1 cellular context compared by ENCODE assay signal in the genomic region with DNA sequence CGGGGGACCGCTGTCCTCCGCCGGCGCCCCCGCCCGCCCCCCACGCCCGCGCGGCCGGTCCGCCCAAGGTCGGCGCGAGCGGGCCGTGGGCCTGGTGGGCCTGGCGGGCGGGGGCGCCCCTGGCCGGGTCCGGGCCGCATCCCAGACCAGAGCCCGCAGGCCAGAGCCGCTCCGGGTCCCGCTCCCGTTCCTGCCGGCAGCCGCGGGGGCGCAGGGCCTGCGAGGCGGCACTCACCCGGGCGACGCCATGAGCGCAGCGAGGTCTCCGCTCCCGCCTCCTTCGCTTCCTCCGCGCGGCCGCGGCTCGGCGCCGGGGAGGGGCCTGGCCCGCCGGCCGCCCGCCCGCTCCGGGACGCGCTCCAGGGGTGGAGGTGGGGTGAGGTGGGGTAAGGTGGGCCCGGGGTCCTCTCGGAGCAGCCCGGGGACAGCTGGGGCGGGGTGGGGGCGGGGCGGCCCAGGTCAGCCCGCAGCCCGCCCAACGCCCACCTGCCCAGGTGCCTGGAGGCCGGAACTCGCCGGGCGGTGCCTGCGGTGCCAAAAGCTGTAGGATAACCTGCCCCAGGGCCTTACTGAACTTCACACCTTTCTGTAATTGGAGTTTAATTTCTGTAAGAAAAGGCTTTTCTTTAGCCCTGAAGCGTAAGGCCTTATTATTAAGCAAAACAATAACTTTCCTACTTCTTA.
TF ChIP-seq lines count a peak whose summit lies in the region.

A gene with protein sequence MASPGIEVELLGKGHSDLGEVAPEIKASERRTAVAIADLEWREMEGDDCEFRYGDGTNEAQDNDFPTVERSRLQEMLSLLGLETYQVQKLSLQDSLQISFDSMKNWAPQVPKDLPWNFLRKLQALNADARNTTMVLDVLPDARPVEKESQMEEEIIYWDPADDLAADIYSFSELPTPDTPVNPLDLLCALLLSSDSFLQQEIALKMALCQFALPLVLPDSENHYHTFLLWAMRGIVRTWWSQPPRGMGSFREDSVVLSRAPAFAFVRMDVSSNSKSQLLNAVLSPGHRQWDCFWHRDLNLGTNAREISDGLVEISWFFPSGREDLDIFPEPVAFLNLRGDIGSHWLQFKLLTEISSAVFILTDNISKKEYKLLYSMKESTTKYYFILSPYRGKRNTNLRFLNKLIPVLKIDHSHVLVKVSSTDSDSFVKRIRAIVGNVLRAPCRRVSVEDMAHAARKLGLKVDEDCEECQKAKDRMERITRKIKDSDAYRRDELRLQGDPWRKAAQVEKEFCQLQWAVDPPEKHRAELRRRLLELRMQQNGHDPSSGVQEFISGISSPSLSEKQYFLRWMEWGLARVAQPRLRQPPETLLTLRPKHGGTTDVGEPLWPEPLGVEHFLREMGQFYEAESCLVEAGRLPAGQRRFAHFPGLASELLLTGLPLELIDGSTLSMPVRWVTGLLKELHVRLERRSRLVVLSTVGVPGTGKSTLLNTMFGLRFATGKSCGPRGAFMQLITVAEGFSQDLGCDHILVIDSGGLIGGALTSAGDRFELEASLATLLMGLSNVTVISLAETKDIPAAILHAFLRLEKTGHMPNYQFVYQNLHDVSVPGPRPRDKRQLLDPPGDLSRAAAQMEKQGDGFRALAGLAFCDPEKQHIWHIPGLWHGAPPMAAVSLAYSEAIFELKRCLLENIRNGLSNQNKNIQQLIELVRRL (minus strand): TSS at position 270 of the 684 bp plus-strand sequence. CDS start 21 bp downstream, at position 249.

TF ChIP-seq in K562, 482 proteins besides CTCF, POLR2A, EP300 and RAD21 (continued from another document and continues in another):
- TF ChIP-seq, protein P1, sequence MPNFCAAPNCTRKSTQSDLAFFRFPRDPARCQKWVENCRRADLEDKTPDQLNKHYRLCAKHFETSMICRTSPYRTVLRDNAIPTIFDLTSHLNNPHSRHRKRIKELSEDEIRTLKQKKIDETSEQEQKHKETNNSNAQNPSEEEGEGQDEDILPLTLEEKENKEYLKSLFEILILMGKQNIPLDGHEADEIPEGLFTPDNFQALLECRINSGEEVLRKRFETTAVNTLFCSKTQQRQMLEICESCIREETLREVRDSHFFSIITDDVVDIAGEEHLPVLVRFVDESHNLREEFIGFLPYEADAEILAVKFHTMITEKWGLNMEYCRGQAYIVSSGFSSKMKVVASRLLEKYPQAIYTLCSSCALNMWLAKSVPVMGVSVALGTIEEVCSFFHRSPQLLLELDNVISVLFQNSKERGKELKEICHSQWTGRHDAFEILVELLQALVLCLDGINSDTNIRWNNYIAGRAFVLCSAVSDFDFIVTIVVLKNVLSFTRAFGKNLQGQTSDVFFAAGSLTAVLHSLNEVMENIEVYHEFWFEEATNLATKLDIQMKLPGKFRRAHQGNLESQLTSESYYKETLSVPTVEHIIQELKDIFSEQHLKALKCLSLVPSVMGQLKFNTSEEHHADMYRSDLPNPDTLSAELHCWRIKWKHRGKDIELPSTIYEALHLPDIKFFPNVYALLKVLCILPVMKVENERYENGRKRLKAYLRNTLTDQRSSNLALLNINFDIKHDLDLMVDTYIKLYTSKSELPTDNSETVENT (CRISPR knock-in tag; IDR thresholded peaks at IDR 0.05), result 0 out of 2 replicates have a peak, but pooled peaks have one; percentile 26
- no peak for TF ChIP-seq ZFPM2 (CRISPR knock-in tag; IDR thresholded peaks at IDR 0.05)
- TF ChIP-seq, protein P2, sequence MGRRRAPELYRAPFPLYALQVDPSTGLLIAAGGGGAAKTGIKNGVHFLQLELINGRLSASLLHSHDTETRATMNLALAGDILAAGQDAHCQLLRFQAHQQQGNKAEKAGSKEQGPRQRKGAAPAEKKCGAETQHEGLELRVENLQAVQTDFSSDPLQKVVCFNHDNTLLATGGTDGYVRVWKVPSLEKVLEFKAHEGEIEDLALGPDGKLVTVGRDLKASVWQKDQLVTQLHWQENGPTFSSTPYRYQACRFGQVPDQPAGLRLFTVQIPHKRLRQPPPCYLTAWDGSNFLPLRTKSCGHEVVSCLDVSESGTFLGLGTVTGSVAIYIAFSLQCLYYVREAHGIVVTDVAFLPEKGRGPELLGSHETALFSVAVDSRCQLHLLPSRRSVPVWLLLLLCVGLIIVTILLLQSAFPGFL (CRISPR knock-in tag; IDR thresholded peaks at IDR 0.05), result no peak
- TF ChIP-seq, protein P3, sequence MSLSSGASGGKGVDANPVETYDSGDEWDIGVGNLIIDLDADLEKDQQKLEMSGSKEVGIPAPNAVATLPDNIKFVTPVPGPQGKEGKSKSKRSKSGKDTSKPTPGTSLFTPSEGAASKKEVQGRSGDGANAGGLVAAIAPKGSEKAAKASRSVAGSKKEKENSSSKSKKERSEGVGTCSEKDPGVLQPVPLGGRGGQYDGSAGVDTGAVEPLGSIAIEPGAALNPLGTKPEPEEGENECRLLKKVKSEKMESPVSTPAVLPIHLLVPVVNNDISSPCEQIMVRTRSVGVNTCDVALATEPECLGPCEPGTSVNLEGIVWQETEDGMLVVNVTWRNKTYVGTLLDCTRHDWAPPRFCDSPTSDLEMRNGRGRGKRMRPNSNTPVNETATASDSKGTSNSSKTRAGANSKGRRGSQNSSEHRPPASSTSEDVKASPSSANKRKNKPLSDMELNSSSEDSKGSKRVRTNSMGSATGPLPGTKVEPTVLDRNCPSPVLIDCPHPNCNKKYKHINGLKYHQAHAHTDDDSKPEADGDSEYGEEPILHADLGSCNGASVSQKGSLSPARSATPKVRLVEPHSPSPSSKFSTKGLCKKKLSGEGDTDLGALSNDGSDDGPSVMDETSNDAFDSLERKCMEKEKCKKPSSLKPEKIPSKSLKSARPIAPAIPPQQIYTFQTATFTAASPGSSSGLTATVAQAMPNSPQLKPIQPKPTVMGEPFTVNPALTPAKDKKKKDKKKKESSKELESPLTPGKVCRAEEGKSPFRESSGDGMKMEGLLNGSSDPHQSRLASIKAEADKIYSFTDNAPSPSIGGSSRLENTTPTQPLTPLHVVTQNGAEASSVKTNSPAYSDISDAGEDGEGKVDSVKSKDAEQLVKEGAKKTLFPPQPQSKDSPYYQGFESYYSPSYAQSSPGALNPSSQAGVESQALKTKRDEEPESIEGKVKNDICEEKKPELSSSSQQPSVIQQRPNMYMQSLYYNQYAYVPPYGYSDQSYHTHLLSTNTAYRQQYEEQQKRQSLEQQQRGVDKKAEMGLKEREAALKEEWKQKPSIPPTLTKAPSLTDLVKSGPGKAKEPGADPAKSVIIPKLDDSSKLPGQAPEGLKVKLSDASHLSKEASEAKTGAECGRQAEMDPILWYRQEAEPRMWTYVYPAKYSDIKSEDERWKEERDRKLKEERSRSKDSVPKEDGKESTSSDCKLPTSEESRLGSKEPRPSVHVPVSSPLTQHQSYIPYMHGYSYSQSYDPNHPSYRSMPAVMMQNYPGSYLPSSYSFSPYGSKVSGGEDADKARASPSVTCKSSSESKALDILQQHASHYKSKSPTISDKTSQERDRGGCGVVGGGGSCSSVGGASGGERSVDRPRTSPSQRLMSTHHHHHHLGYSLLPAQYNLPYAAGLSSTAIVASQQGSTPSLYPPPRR (CRISPR knock-in tag; IDR thresholded peaks at IDR 0.05; ENCODE audit: borderline replicate concordance), result no peak
- TF ChIP-seq CBX5 (IDR thresholded peaks at IDR 0.05; ENCODE audit: borderline replicate concordance, low read depth), result no peak
- no peak for TF ChIP-seq ZNF12 (CRISPR knock-in tag; IDR thresholded peaks at IDR 0.05)
- TF ChIP-seq, protein P4, sequence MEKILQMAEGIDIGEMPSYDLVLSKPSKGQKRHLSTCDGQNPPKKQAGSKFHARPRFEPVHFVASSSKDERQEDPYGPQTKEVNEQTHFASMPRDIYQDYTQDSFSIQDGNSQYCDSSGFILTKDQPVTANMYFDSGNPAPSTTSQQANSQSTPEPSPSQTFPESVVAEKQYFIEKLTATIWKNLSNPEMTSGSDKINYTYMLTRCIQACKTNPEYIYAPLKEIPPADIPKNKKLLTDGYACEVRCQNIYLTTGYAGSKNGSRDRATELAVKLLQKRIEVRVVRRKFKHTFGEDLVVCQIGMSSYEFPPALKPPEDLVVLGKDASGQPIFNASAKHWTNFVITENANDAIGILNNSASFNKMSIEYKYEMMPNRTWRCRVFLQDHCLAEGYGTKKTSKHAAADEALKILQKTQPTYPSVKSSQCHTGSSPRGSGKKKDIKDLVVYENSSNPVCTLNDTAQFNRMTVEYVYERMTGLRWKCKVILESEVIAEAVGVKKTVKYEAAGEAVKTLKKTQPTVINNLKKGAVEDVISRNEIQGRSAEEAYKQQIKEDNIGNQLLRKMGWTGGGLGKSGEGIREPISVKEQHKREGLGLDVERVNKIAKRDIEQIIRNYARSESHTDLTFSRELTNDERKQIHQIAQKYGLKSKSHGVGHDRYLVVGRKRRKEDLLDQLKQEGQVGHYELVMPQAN (IDR thresholded peaks at IDR 0.05; ENCODE audit: borderline replicate concordance), result no peak
- no peak for TF ChIP-seq SMAD3 (CRISPR knock-in tag; conservative IDR thresholded peaks at IDR 0.05)
- TF ChIP-seq, protein P5, sequence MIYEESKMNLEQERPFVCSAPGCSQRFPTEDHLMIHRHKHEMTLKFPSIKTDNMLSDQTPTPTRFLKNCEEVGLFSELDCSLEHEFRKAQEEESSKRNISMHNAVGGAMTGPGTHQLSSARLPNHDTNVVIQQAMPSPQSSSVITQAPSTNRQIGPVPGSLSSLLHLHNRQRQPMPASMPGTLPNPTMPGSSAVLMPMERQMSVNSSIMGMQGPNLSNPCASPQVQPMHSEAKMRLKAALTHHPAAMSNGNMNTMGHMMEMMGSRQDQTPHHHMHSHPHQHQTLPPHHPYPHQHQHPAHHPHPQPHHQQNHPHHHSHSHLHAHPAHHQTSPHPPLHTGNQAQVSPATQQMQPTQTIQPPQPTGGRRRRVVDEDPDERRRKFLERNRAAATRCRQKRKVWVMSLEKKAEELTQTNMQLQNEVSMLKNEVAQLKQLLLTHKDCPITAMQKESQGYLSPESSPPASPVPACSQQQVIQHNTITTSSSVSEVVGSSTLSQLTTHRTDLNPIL (CRISPR knock-in tag; IDR thresholded peaks at IDR 0.05), result no peak
- no peak for TF ChIP-seq ZNF780A (CRISPR knock-in tag; IDR thresholded peaks at IDR 0.05)
- TF ChIP-seq HCFC1 (IDR thresholded peaks at IDR 0.05; ENCODE audit: low read depth, low read length), result 0 out of 2 replicates have a peak, but pooled peaks have one; percentile 11
- TF ChIP-seq, protein P6, sequence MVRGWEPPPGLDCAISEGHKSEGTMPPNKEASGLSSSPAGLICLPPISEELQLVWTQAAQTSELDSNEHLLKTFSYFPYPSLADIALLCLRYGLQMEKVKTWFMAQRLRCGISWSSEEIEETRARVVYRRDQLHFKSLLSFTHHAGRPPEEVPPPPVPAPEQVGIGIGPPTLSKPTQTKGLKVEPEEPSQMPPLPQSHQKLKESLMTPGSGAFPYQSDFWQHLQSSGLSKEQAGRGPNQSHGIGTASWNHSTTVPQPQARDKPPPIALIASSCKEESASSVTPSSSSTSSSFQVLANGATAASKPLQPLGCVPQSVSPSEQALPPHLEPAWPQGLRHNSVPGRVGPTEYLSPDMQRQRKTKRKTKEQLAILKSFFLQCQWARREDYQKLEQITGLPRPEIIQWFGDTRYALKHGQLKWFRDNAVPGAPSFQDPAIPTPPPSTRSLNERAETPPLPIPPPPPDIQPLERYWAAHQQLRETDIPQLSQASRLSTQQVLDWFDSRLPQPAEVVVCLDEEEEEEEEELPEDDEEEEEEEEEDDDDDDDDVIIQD (CRISPR knock-in tag; IDR thresholded peaks at IDR 0.05), result no peak
- TF ChIP-seq, protein P7, sequence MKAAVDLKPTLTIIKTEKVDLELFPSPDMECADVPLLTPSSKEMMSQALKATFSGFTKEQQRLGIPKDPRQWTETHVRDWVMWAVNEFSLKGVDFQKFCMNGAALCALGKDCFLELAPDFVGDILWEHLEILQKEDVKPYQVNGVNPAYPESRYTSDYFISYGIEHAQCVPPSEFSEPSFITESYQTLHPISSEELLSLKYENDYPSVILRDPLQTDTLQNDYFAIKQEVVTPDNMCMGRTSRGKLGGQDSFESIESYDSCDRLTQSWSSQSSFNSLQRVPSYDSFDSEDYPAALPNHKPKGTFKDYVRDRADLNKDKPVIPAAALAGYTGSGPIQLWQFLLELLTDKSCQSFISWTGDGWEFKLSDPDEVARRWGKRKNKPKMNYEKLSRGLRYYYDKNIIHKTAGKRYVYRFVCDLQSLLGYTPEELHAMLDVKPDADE (conservative IDR thresholded peaks at IDR 0.05; ENCODE audit: control insufficient read depth, low read depth, low read length), result 0 out of 2 replicates have a peak, but pooled peaks have one; percentile 49
- peak; percentile 34; the same call in 1 of the 2 replicates for TF ChIP-seq POLR2AphosphoS5 (IDR thresholded peaks at IDR 0.05; ENCODE audit: control insufficient read depth, insufficient read depth, low read depth, low read length)
- no peak for TF ChIP-seq ZNF212 (CRISPR knock-in tag; IDR thresholded peaks at IDR 0.05)
- TF ChIP-seq SIN3A (IDR thresholded peaks at IDR 0.05; ENCODE audit: borderline replicate concordance in 2 of 2, control insufficient read depth in 1 of 2, low read depth in 2 of 2, low read length in 2 of 2), result 0 out of 4 replicates have a peak, but pooled peaks of 1 of the 2 experiments have one; percentile 31
- TF ChIP-seq SREBF1 (IDR thresholded peaks at IDR 0.05; ENCODE audit: borderline replicate concordance, low read depth, low read length), result no peak
- TF ChIP-seq ZNF830 (CRISPR knock-in tag; IDR thresholded peaks at IDR 0.05), result no peak
- peak; percentile 38; the same call in 1 of the 2 replicates for TF ChIP-seq SMAD4 (CRISPR knock-in tag; conservative IDR thresholded peaks at IDR 0.05)
- TF ChIP-seq NBN (IDR thresholded peaks at IDR 0.05; ENCODE audit: low read depth), result no peak
- TF ChIP-seq, protein P8, sequence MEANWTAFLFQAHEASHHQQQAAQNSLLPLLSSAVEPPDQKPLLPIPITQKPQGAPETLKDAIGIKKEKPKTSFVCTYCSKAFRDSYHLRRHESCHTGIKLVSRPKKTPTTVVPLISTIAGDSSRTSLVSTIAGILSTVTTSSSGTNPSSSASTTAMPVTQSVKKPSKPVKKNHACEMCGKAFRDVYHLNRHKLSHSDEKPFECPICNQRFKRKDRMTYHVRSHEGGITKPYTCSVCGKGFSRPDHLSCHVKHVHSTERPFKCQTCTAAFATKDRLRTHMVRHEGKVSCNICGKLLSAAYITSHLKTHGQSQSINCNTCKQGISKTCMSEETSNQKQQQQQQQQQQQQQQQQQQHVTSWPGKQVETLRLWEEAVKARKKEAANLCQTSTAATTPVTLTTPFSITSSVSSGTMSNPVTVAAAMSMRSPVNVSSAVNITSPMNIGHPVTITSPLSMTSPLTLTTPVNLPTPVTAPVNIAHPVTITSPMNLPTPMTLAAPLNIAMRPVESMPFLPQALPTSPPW (CRISPR knock-in tag; IDR thresholded peaks at IDR 0.05), result peak; percentile 84
- TF ChIP-seq ATF7 (IDR thresholded peaks at IDR 0.05), result no peak
- TF ChIP-seq SLC30A9 (CRISPR knock-in tag; IDR thresholded peaks at IDR 0.05), result no peak
- TF ChIP-seq, protein P9, sequence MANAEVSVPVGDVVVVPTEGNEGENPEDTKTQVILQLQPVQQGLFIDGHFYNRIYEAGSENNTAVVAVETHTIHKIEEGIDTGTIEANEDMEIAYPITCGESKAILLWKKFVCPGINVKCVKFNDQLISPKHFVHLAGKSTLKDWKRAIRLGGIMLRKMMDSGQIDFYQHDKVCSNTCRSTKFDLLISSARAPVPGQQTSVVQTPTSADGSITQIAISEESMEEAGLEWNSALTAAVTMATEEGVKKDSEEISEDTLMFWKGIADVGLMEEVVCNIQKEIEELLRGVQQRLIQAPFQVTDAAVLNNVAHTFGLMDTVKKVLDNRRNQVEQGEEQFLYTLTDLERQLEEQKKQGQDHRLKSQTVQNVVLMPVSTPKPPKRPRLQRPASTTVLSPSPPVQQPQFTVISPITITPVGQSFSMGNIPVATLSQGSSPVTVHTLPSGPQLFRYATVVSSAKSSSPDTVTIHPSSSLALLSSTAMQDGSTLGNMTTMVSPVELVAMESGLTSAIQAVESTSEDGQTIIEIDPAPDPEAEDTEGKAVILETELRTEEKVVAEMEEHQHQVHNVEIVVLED (CRISPR knock-in tag; IDR thresholded peaks at IDR 0.05), result no peak
- no peak for TF ChIP-seq ZNF263 (CRISPR knock-in tag; IDR thresholded peaks at IDR 0.05; ENCODE audit: borderline replicate concordance)
- TF ChIP-seq, protein P10, sequence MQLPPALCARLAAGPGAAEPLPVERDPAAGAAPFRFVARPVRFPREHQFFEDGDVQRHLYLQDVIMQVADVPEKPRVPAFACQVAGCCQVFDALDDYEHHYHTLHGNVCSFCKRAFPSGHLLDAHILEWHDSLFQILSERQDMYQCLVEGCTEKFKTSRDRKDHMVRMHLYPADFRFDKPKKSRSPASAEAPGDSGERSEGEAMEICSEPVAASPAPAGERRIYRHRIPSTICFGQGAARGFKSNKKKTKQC (CRISPR knock-in tag; IDR thresholded peaks at IDR 0.05), result no peak
- TF ChIP-seq DDX20 (tag; IDR thresholded peaks at IDR 0.05; ENCODE audit: low read depth), result no peak
